Comparison of ENCODE assay signal across 8 cellular contexts in the genomic region with DNA sequence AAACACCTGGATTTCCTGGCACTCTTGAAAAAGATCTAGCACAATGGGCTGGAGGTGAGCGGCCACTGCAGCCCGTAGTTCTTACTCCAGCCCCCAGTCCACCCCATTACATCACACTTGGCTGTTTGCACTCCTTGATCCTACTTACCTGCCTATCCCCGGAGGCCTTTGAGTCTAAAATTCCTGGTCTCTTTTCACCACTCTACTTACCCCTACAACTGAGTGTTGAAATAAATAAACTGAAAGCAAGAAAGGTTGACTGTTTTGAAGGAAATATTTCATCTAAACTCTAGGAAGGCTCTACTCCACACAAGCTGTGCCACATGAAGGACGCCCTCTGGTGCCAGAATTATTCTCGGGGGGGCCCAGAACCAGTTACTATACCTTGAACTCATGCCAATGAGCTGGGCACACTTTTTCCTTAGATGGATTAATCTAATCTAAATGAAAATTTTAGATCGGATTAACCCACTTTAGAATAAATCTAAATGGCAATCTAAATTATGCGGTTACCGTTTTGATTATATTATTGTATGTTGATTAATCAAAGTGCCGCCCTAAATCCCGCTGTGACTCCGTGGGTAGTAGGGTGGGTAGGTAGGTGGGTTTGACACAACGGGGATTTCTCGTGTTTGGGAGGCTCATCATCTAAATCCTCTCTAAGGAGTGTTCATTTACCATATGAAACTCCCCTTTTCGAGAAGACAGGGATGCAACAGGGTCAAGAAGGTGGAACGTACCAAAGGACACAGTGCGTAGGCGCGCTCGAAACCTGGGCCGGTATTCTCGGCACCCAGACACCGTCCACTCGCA. TPM values are rescaled to one million over a fixed set of nuclear protein-coding genes. Genes with fewer than 3 reads are reported as not detected.
DNase-seq lines count a peak whose midpoint lies in the region; ATAC-seq and TF ChIP-seq lines count a peak whose summit lies in the region.

No MANE protein-coding gene starts in this region.

- peaks cover 29% of the 10 kb centered on the region for H3K79me2 ChIP-seq in DOHH2 (ENCODE audit: control insufficient read depth, low read length)

- WGBS in psoas muscle, 3 donors: 6 to 8% (median 7%) methylated on average over 23 of the region's 23 CpGs

- H3K27ac ChIP-seq in DOHH2 (ENCODE audit: low read depth, low read length) (peak overlapping the region; percentile 52), psoas muscle (peak overlapping the region; percentile 100)

- H3K4me3 ChIP-seq in DOHH2 (ENCODE audit: low read length) (peak overlapping the region; percentile 78), NT2/D1 (ENCODE audit: insufficient read length, low read depth) (peak overlapping the region; percentile 93), psoas muscle (peak overlapping the region; percentile 87)

- H3K4me1 Mint-ChIP-seq in glutamatergic neuron (ENCODE audit: low read depth, unreplicated experiment): peaks cover 20% of the 10 kb centered on the region

- H3K9me2 ChIP-seq in DOHH2 (replicated peaks; ENCODE audit: control insufficient read depth, low read length): no peaks in the 10 kb centered on the region

- no peak for DNase-seq in NT2/D1 (ENCODE audit: low read depth, low spot score)
- peak; percentile 52 for DNase-seq in activated effector memory CD4-positive, alpha-beta T cell treated with Interleukin-2 at 50 U/mL for 16 hours
- no peak for DNase-seq in glutamatergic neuron
- peak; percentile 58 to 74 for DNase-seq in psoas muscle
- DNase-seq in NCI-H187 treated with DMSO at 0.1 percent for 48 hours (lab: John Stamatoyannopoulos, UW): no peak
- no peak for DNase-seq in 8988T

- H3K36me3 Mint-ChIP-seq in glutamatergic neuron (ENCODE audit: unreplicated experiment): peaks cover 5% of the 10 kb centered on the region

- H3K9ac ChIP-seq in NT2/D1 (ENCODE audit: insufficient read length, low read depth): peak overlapping the region; percentile 82

- TF ChIP-seq CTCF in DOHH2 (IDR thresholded peaks at IDR 0.05; ENCODE audit: low read depth, low read length, poor library complexity, severe bottlenecking) (peak; percentile 86), glutamatergic neuron (IDR thresholded peaks at IDR 0.05; ENCODE audit: partially characterized antibody, unreplicated experiment) (no peak), psoas muscle (IDR thresholded peaks at IDR 0.05) (no peak)

- intact Hi-C loops in psoas muscle (cut with DNase I): no loop called here

- peaks cover 23% of the 10 kb centered on the region for H4K20me1 ChIP-seq in DOHH2 (ENCODE audit: control insufficient read depth, insufficient read depth, low read depth, low read length)

- peaks cover 42% of the 10 kb centered on the region for H3K36me3 ChIP-seq in DOHH2 (ENCODE audit: control insufficient read depth, low read length)
- H3K36me3 ChIP-seq in NT2/D1 (ENCODE audit: insufficient read depth, insufficient read length, low read length): peaks cover 38% of the 10 kb centered on the region
- H3K36me3 ChIP-seq in psoas muscle (ENCODE audit: insufficient read depth in 1 of 2, low read depth in 1 of 2): peaks cover 15 to 36% of the 10 kb centered on the region in 2 donors

- H3K4me3 Mint-ChIP-seq in glutamatergic neuron (ENCODE audit: unreplicated experiment): peak overlapping the region; percentile 98

- H3K27me3 ChIP-seq in DOHH2 (ENCODE audit: control insufficient read depth, low read length) (peaks cover 10% of the 10 kb centered on the region; the same call in 1 of the 2 replicates), NT2/D1 (ENCODE audit: insufficient read depth, insufficient read length) (no peaks in the 10 kb centered on the region), psoas muscle (ENCODE audit: insufficient read depth in 3 of 3, low read length in 2 of 3) (no peaks in the 10 kb centered on the region)

- H3K4me1 ChIP-seq in DOHH2 (ENCODE audit: control insufficient read depth, low read length): peaks cover 17% of the 10 kb centered on the region
- H3K4me1 ChIP-seq in NT2/D1 (ENCODE audit: insufficient read depth, insufficient read length): peaks cover 3% of the 10 kb centered on the region
- peaks cover 31% of the 10 kb centered on the region for H3K4me1 ChIP-seq in psoas muscle

- peak overlapping the region; percentile 97 for H3K27ac Mint-ChIP-seq in glutamatergic neuron (ENCODE audit: unreplicated experiment)

- ATAC-seq in HG03558 (IDR thresholded peaks at IDR 0.05; ENCODE audit: extremely low read depth, unreplicated experiment): peak; percentile 8
- no peak for ATAC-seq in psoas muscle

- H3F3A ChIP-seq in DOHH2 (ENCODE audit: control insufficient read depth, insufficient read depth): peaks cover 36% of the 10 kb centered on the region

- H3K4me2 ChIP-seq in DOHH2 (ENCODE audit: low read length): peak overlapping the region; percentile 68

- H3K9me3 Mint-ChIP-seq in glutamatergic neuron (ENCODE audit: unreplicated experiment): peaks cover 23% of the 10 kb centered on the region

- H3K27me3 Mint-ChIP-seq in glutamatergic neuron (ENCODE audit: unreplicated experiment): peaks cover 9% of the 10 kb centered on the region

- no peaks in the 10 kb centered on the region for H3K9me3 ChIP-seq in DOHH2 (ENCODE audit: control insufficient read depth, insufficient read depth, low read length)
- H3K9me3 ChIP-seq in NT2/D1 (ENCODE audit: insufficient read depth, low read length): peaks cover 20% of the 10 kb centered on the region
- no peaks in the 10 kb centered on the region for H3K9me3 ChIP-seq in psoas muscle

RNA-seq across cellular contexts. Expression of a gene that starts 0.7 kb away (rescaled TPM):
- 1,088 TPM for total RNA-seq in glutamatergic neuron (ENCODE audit: unreplicated experiment)
- 1,000 to 10,000 TPM; 1,399 to 2,094 (median 1,752) TPM for total RNA-seq in psoas muscle
- polyA plus RNA-seq in psoas muscle: 1,000 to 10,000 TPM; 1,437 to 2,724 (median 2,114) TPM

RNA-seq across cellular contexts. Expression of a gene that starts 24.1 kb away (rescaled TPM):
- total RNA-seq in glutamatergic neuron (ENCODE audit: unreplicated experiment) (not detected), psoas muscle (not detected)
- not detected for polyA plus RNA-seq in psoas muscle

RNA-seq across cellular contexts. Expression of a gene that starts 46.4 kb away (rescaled TPM):
- total RNA-seq in glutamatergic neuron (ENCODE audit: unreplicated experiment) (0.76 TPM), psoas muscle (under 1 TPM in 2 of 4 donors, not detected in 2; 0.06 to 0.14 TPM)
- under 1 TPM; under 0.01 to 0.03 (median 0.01) TPM for polyA plus RNA-seq in psoas muscle

Comparison
In these comparisons a context has a peak if more than half of its experiments do, and no peak if none do; other contexts are left out.
1. DNase-seq: peak in activated effector memory CD4-positive, alpha-beta T cell treated with Interleukin-2 at 50 U/mL for 16 hours (single experiment) and psoas muscle (2 of 2); none in NT2/D1 (single experiment), glutamatergic neuron (single experiment), NCI-H187 treated with DMSO at 0.1 percent for 48 hours (single experiment) and 8988T (single experiment).
2. Peak in every context shown above with its lines, with median percentiles within 50 percentile points of each other: H3K4me3 ChIP-seq.